ENCODE assay signal across 1 cellular context in the genomic region with DNA sequence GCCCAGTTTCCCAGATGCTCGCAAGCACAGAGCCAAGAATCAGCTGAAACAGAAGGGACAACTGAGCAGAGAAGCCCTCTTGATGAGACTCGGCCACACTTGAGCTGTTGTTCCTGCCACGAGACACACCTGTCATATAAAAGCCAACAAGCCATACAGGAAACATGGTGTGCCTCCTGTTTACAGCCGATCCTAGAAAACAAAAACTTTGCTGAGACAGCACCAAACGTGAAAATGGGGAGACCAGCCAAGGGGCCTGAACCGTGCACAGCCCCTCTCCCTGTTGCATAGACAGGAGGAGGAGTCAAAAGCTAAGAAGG.
TF ChIP-seq lines count a peak whose summit lies in the region.

No MANE protein-coding gene starts in this region.

TF ChIP-seq in WTC11, 78 proteins besides CTCF, POLR2A, EP300 and RAD21 (continued from another document):
- TF ChIP-seq, protein P1, sequence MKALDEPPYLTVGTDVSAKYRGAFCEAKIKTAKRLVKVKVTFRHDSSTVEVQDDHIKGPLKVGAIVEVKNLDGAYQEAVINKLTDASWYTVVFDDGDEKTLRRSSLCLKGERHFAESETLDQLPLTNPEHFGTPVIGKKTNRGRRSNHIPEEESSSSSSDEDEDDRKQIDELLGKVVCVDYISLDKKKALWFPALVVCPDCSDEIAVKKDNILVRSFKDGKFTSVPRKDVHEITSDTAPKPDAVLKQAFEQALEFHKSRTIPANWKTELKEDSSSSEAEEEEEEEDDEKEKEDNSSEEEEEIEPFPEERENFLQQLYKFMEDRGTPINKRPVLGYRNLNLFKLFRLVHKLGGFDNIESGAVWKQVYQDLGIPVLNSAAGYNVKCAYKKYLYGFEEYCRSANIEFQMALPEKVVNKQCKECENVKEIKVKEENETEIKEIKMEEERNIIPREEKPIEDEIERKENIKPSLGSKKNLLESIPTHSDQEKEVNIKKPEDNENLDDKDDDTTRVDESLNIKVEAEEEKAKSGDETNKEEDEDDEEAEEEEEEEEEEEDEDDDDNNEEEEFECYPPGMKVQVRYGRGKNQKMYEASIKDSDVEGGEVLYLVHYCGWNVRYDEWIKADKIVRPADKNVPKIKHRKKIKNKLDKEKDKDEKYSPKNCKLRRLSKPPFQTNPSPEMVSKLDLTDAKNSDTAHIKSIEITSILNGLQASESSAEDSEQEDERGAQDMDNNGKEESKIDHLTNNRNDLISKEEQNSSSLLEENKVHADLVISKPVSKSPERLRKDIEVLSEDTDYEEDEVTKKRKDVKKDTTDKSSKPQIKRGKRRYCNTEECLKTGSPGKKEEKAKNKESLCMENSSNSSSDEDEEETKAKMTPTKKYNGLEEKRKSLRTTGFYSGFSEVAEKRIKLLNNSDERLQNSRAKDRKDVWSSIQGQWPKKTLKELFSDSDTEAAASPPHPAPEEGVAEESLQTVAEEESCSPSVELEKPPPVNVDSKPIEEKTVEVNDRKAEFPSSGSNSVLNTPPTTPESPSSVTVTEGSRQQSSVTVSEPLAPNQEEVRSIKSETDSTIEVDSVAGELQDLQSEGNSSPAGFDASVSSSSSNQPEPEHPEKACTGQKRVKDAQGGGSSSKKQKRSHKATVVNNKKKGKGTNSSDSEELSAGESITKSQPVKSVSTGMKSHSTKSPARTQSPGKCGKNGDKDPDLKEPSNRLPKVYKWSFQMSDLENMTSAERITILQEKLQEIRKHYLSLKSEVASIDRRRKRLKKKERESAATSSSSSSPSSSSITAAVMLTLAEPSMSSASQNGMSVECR (CRISPR knock-in tag; IDR thresholded peaks at IDR 0.05; ENCODE audit: borderline replicate concordance): no peak
- TF ChIP-seq, protein P2, sequence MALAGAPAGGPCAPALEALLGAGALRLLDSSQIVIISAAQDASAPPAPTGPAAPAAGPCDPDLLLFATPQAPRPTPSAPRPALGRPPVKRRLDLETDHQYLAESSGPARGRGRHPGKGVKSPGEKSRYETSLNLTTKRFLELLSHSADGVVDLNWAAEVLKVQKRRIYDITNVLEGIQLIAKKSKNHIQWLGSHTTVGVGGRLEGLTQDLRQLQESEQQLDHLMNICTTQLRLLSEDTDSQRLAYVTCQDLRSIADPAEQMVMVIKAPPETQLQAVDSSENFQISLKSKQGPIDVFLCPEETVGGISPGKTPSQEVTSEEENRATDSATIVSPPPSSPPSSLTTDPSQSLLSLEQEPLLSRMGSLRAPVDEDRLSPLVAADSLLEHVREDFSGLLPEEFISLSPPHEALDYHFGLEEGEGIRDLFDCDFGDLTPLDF (CRISPR knock-in tag; IDR thresholded peaks at IDR 0.05): no peak
- TF ChIP-seq OVOL2 (CRISPR knock-in tag; IDR thresholded peaks at IDR 0.05; ENCODE audit: borderline replicate concordance) (no peak), SOX15 (CRISPR knock-in tag; IDR thresholded peaks at IDR 0.05) (no peak), ZNF416 (CRISPR knock-in tag; IDR thresholded peaks at IDR 0.05) (no peak), TEAD4 (CRISPR knock-in tag; IDR thresholded peaks at IDR 0.05) (no peak), ETV6 (CRISPR knock-in tag; IDR thresholded peaks at IDR 0.05) (no peak)
